1 cellular context compared by ENCODE assay signal in the genomic region with DNA sequence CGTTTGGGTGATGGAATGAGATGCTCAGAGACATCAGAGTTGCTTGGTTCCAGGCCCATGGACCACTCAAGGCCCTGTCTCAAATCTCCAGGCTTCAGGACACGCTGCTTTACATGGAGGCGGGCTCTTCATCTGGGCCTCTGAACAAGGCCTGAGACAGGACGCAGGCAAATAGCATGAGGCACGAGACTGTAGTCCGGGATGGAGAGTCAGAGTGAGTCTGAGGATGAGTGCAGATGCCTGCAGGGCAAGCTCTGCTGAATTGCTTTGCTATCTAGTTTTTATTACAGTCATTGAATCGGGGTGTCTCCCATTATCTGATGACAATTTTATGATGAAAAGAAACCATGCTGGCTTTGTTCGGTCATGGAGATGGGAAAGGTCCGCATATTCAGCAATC.
TF ChIP-seq lines count a peak whose summit lies in the region.

No MANE protein-coding gene starts in this region.

TF ChIP-seq in K562, 482 proteins besides CTCF, POLR2A, EP300 and RAD21 (continued from another document):
- TF ChIP-seq, protein P1, sequence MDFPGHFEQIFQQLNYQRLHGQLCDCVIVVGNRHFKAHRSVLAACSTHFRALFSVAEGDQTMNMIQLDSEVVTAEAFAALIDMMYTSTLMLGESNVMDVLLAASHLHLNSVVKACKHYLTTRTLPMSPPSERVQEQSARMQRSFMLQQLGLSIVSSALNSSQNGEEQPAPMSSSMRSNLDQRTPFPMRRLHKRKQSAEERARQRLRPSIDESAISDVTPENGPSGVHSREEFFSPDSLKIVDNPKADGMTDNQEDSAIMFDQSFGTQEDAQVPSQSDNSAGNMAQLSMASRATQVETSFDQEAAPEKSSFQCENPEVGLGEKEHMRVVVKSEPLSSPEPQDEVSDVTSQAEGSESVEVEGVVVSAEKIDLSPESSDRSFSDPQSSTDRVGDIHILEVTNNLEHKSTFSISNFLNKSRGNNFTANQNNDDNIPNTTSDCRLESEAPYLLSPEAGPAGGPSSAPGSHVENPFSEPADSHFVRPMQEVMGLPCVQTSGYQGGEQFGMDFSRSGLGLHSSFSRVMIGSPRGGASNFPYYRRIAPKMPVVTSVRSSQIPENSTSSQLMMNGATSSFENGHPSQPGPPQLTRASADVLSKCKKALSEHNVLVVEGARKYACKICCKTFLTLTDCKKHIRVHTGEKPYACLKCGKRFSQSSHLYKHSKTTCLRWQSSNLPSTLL (IDR thresholded peaks at IDR 0.05), result no peak
- TF ChIP-seq XRCC5 (IDR thresholded peaks at IDR 0.05; ENCODE audit: low read depth, low read length) (no peak), ZNF77 (CRISPR knock-in tag; IDR thresholded peaks at IDR 0.05) (no peak), ZNF224 (CRISPR knock-in tag; IDR thresholded peaks at IDR 0.05) (no peak), U2AF2 (optimal IDR thresholded peaks at IDR 0.05; ENCODE audit: low read depth, low read length) (no peak), ZBTB11 (CRISPR knock-in tag; IDR thresholded peaks at IDR 0.05) (no peak), HDAC8 (tag; IDR thresholded peaks at IDR 0.05) (no peak), KDM5B (IDR thresholded peaks at IDR 0.05; ENCODE audit: insufficient replicate concordance, low read depth, low read length) (no peak), ZMIZ1 (IDR thresholded peaks at IDR 0.05; ENCODE audit: low read depth in 2 of 2, low read length in 2 of 2) (peak in 1 of 2 experiments; percentile 38; a peak in 1 of 4 replicates), ZNF12 (CRISPR knock-in tag; IDR thresholded peaks at IDR 0.05) (0 out of 2 replicates have a peak, but pooled peaks have one; percentile 47), TOE1 (IDR thresholded peaks at IDR 0.05; ENCODE audit: borderline replicate concordance) (no peak), TOE1 (CRISPR knock-in tag; IDR thresholded peaks at IDR 0.05; ENCODE audit: borderline replicate concordance, low read depth) (no peak), DDX20 (tag; IDR thresholded peaks at IDR 0.05; ENCODE audit: low read depth) (no peak), BHLHE40 (IDR thresholded peaks at IDR 0.05; ENCODE audit: low read length) (peak; percentile 60), CBX5 (IDR thresholded peaks at IDR 0.05; ENCODE audit: borderline replicate concordance, low read depth) (no peak), ZNF707 (CRISPR knock-in tag; conservative IDR thresholded peaks at IDR 0.05) (no peak), ZFX (CRISPR knock-in tag; IDR thresholded peaks at IDR 0.05) (peak; percentile 35; the same call in 1 of the 2 replicates), PCBP1 (IDR thresholded peaks at IDR 0.05; ENCODE audit: low read depth, low read length, poor library complexity, severe bottlenecking) (no peak), ZNF311 (CRISPR knock-in tag; IDR thresholded peaks at IDR 0.05) (no peak), FOXA1 (IDR thresholded peaks at IDR 0.05; ENCODE audit: borderline replicate concordance) (no peak), ZNF408 (CRISPR knock-in tag; IDR thresholded peaks at IDR 0.05; ENCODE audit: low read depth) (no peak)
TF ChIP-seq in K562: peak in this region for 5.
